In genomic region chr10:12445701-12446334, GRCh38 we compare ENCODE assay signal across 14 cellular contexts.
DNase-seq lines count a peak whose midpoint lies in the region; ATAC-seq and TF ChIP-seq lines count a peak whose summit lies in the region.
"Had no signal": no experiment of that assay in that cellular context is flagged by ENCODE, and none has a peak within 500 bp of the region (broad histone marks: within the 10 kb centered on the region; RNA-seq: fewer than 3 reads in every experiment).

No MANE protein-coding gene starts in this region.

- no peak overlapping the region for H3K27ac Mint-ChIP-seq in glutamatergic neuron (ENCODE audit: unreplicated experiment)
- H3K27ac Mint-ChIP-seq: activated T-cell treated with anti-CD3 and anti-CD28 coated beads, Interleukin-2, amount 50 U/mL, for 24 hours had no signal

- H3K4me3 Mint-ChIP-seq in glutamatergic neuron (ENCODE audit: unreplicated experiment), result no peak overlapping the region
- H3K4me3 Mint-ChIP-seq: activated T-cell treated with anti-CD3 and anti-CD28 coated beads, Interleukin-2, amount 50 U/mL, for 24 hours; H9 had no signal

- H3K27me3 ChIP-seq in heart left ventricle (no peaks in the 10 kb centered on the region), muscle layer of colon (ENCODE audit: control insufficient read depth in 1 of 2, insufficient read depth in 2 of 2, low read length in 2 of 2) (no peaks in the 10 kb centered on the region), lower lobe of right lung (ENCODE audit: low read depth) (no peaks in the 10 kb centered on the region)

- H3K9me3 ChIP-seq in heart left ventricle (no peaks in the 10 kb centered on the region), muscle layer of colon (ENCODE audit: low read length) (no peaks in the 10 kb centered on the region), lower lobe of right lung (no peaks in the 10 kb centered on the region)

- H3K4me1 ChIP-seq in heart left ventricle, result peaks cover 0 to 28% (median 7%) of the 10 kb centered on the region in 12 donors
- H3K4me1 ChIP-seq in muscle layer of colon (ENCODE audit: insufficient read depth, low read length), result peaks cover 29% of the 10 kb centered on the region
- H3K4me1 ChIP-seq in lower lobe of right lung, result no peaks in the 10 kb centered on the region

- TF ChIP-seq CTCF in heart left ventricle (IDR thresholded peaks at IDR 0.05) (no peak), epithelial cell of esophagus (IDR thresholded peaks at IDR 0.05; ENCODE audit: insufficient read depth, low read depth, low read length, missing control alignments) (no peak), lower lobe of right lung (IDR thresholded peaks at IDR 0.05) (no peak), glutamatergic neuron (IDR thresholded peaks at IDR 0.05; ENCODE audit: partially characterized antibody, unreplicated experiment) (no peak)

- peak; percentile 29 for ATAC-seq in Right ventricle myocardium superior (ENCODE audit: poor library complexity)
- ATAC-seq in heart left ventricle, result no peak
- no peak for ATAC-seq in GM19463 (IDR thresholded peaks at IDR 0.05; ENCODE audit: unreplicated experiment)
- ATAC-seq in lower lobe of right lung, result no peak

- intact Hi-C loops in Right ventricle myocardium superior (cut with DNase I), result no loop called here
- intact Hi-C loops in heart left ventricle (cut with DNase I), result no loop called here
- intact Hi-C loops in lower lobe of right lung (cut with DNase I), result no loop called here

- 50 to 66% (median 52%) methylated on average over 4 of the region's 4 CpGs for WGBS in heart left ventricle, 4 donors

- H3K27ac ChIP-seq in heart left ventricle, result peak overlapping the region in 3 of 12 donors; percentile 14 to 24 (median 15)
- peak overlapping the region; percentile 12 for H3K27ac ChIP-seq in muscle layer of colon (ENCODE audit: low read depth, low read length)
- H3K27ac ChIP-seq in lower lobe of right lung, result no peak overlapping the region

- no peaks in the 10 kb centered on the region for H3K27me3 Mint-ChIP-seq in glutamatergic neuron (ENCODE audit: unreplicated experiment)
- H3K27me3 Mint-ChIP-seq: activated T-cell treated with anti-CD3 and anti-CD28 coated beads, Interleukin-2, amount 50 U/mL, for 24 hours had no signal

- H3K9ac ChIP-seq in muscle layer of colon (ENCODE audit: low read length), result no peak overlapping the region

- no peak for DNase-seq in Right ventricle myocardium superior
- DNase-seq in heart left ventricle, result no peak
- peak; percentile 11 for DNase-seq in epithelial cell of esophagus (ENCODE audit: low read depth)
- no peak for DNase-seq in lower lobe of right lung
- DNase-seq in glutamatergic neuron, result no peak
- DNase-seq in NCI-H510A treated with DMSO at 0.1 percent for 48 hours (lab: John Stamatoyannopoulos, UW), result no peak
- DNase-seq: activated CD4-positive, alpha-beta T cell treated with anti-CD3 and anti-CD28 coated beads for 4 hours; H9; NCI-H1092 treated with DMSO at 0.1 percent for 48 hours; NCI-H2171; T-helper 2 cell had no signal

- no peaks in the 10 kb centered on the region for H3K4me1 Mint-ChIP-seq in glutamatergic neuron (ENCODE audit: low read depth, unreplicated experiment)

- no peaks in the 10 kb centered on the region for H3K9me3 Mint-ChIP-seq in glutamatergic neuron (ENCODE audit: unreplicated experiment)
- H3K9me3 Mint-ChIP-seq: H9 had no signal

- H3K4me3 ChIP-seq in heart left ventricle (no peak overlapping the region), epithelial cell of esophagus (ENCODE audit: low read length) (no peak overlapping the region), muscle layer of colon (ENCODE audit: low read depth in 1 of 2, low read length in 2 of 2) (no peak overlapping the region), lower lobe of right lung (no peak overlapping the region)

- H3K36me3 ChIP-seq in heart left ventricle (no peaks in the 10 kb centered on the region), muscle layer of colon (ENCODE audit: insufficient read depth, low read length) (no peaks in the 10 kb centered on the region), lower lobe of right lung (no peaks in the 10 kb centered on the region)

- peaks cover 3% of the 10 kb centered on the region for H3K36me3 Mint-ChIP-seq in glutamatergic neuron (ENCODE audit: unreplicated experiment)

- no peak for TF ChIP-seq POLR2A in heart left ventricle (IDR thresholded peaks at IDR 0.05)
